8 cellular contexts compared by ENCODE assay signal in genomic region chr5:139708877-139709586, GRCh38.
A peak's percentile ranks its signal among the peaks of the same experiment; 100 is the strongest.
DNase-seq lines count a peak whose midpoint lies in the region; ATAC-seq, FAIRE-seq and TF ChIP-seq lines count a peak whose summit lies in the region.

No MANE protein-coding gene starts in this region.

- TF ChIP-seq CTCF in bronchial epithelial cell (IDR thresholded peaks at IDR 0.05; ENCODE audit: insufficient read depth, low read length, severe bottlenecking) (no peak), smooth muscle cell (IDR thresholded peaks at IDR 0.05; ENCODE audit: borderline replicate concordance, insufficient read depth, poor library complexity, severe bottlenecking) (no peak)

- H3K4me1 Mint-ChIP-seq in activated CD4-positive, alpha-beta memory T cell treated with anti-CD3 and anti-CD28 coated beads, Interleukin-2, amount 10 ng/mL, durations not matched to agents 7 days and 5 days, result peaks cover 10% of the 10 kb centered on the region

- no peaks in the 10 kb centered on the region for H3K36me3 Mint-ChIP-seq in activated CD4-positive, alpha-beta memory T cell treated with anti-CD3 and anti-CD28 coated beads, Interleukin-2, amount 10 ng/mL, durations not matched to agents 7 days and 5 days (ENCODE audit: low read depth)

- POLR2A ChIA-PET in activated CD4-positive, alpha-beta memory T cell treated with anti-CD3 and anti-CD28 coated beads, Interleukin-2, amount 10 ng/mL, durations not matched to agents 7 days and 5 days (lab: Charles Lee), result no interaction called here

- peak overlapping the region; percentile 98 for H3K4me2 ChIP-seq in smooth muscle cell

- CTCF ChIA-PET in activated CD4-positive, alpha-beta memory T cell treated with anti-CD3 and anti-CD28 coated beads, Interleukin-2, amount 10 ng/mL, durations not matched to agents 7 days and 5 days (lab: Charles Lee), result no interaction called here

- H3K27ac Mint-ChIP-seq in activated CD4-positive, alpha-beta memory T cell treated with anti-CD3 and anti-CD28 coated beads, Interleukin-2, amount 10 ng/mL, durations not matched to agents 7 days and 5 days, result no peak overlapping the region

- H3K9me3 Mint-ChIP-seq in activated CD4-positive, alpha-beta memory T cell treated with anti-CD3 and anti-CD28 coated beads, Interleukin-2, amount 10 ng/mL, durations not matched to agents 7 days and 5 days, result no peaks in the 10 kb centered on the region

- no peaks in the 10 kb centered on the region for H3K79me2 ChIP-seq in smooth muscle cell (ENCODE audit: low read depth)

- peak overlapping the region; percentile 91 for H3K27ac ChIP-seq in smooth muscle cell (ENCODE audit: low read depth)

- ATAC-seq in HG02970 (IDR thresholded peaks at IDR 0.05; ENCODE audit: low FRiP score, unreplicated experiment), result no peak

- H3K4me3 ChIP-seq in bronchial epithelial cell (ENCODE audit: low read depth, low read length) (no peak overlapping the region), smooth muscle cell (peak overlapping the region; percentile 70)

- H2AFZ ChIP-seq in smooth muscle cell (ENCODE audit: low read depth), result no peak overlapping the region

- peaks cover 11% of the 10 kb centered on the region for H3F3A ChIP-seq in smooth muscle cell (ENCODE audit: low read depth)

- FAIRE-seq in bronchial epithelial cell (lab: Jason Lieb, UNC), result no peak
- FAIRE-seq in islet of Langerhans (lab: Jason Lieb, UNC), result peak; percentile 78

- H3K27me3 Mint-ChIP-seq in activated CD4-positive, alpha-beta memory T cell treated with anti-CD3 and anti-CD28 coated beads, Interleukin-2, amount 10 ng/mL, durations not matched to agents 7 days and 5 days, result peaks cover 43% of the 10 kb centered on the region

- WGBS in smooth muscle cell (ENCODE audit: low lambda C conversion rate), result 4% methylated on average over 36 of the region's 44 CpGs

- DNase-seq in NCI-H2171 treated with DMSO at 0.1 percent for 48 hours (lab: John Stamatoyannopoulos, UW), result peak; percentile 79
- DNase-seq in bronchial epithelial cell (ENCODE audit: low read depth), result peak; percentile 28
- peak; percentile 72 for DNase-seq in smooth muscle cell (lab: John Stamatoyannopoulos, UW; ENCODE audit: unreplicated experiment)
- DNase-seq in activated CD4-positive, alpha-beta memory T cell treated with anti-CD3 and anti-CD28 coated beads, Interleukin-2, amount 10 ng/mL, durations not matched to agents 7 days and 5 days, result no peak
- DNase-seq in stimulated activated CD4-positive, alpha-beta T cell treated with anti-CD3 and anti-CD28 coated beads, Interleukin-12 subunit alpha, Interleukin-12 subunit beta, amount 100 ng/mL, for 4 hours, result no peak

- H3K4me1 ChIP-seq in ES-I3 (ENCODE audit: insufficient read depth, low read length) (peaks cover 34% of the 10 kb centered on the region), smooth muscle cell (ENCODE audit: low read depth) (peaks cover 38% of the 10 kb centered on the region)

- no peaks in the 10 kb centered on the region for H4K20me1 ChIP-seq in smooth muscle cell (ENCODE audit: low read depth)

- H3K9ac ChIP-seq in ES-I3 (ENCODE audit: low read depth, low read length) (peak overlapping the region; percentile 54), smooth muscle cell (ENCODE audit: low read depth) (peak overlapping the region; percentile 54)

- H3K27me3 ChIP-seq in bronchial epithelial cell (ENCODE audit: control insufficient read depth, insufficient read depth, low read length) (peaks cover 7% of the 10 kb centered on the region), smooth muscle cell (ENCODE audit: low read depth) (no peaks in the 10 kb centered on the region)

- H3K36me3 ChIP-seq in ES-I3 (ENCODE audit: insufficient read depth, low read length), result no peaks in the 10 kb centered on the region
- no peaks in the 10 kb centered on the region for H3K36me3 ChIP-seq in bronchial epithelial cell (ENCODE audit: control insufficient read depth, insufficient read depth, low read length)
- no peaks in the 10 kb centered on the region for H3K36me3 ChIP-seq in smooth muscle cell (ENCODE audit: low read depth)

- no peak overlapping the region for H3K4me3 Mint-ChIP-seq in activated CD4-positive, alpha-beta memory T cell treated with anti-CD3 and anti-CD28 coated beads, Interleukin-2, amount 10 ng/mL, durations not matched to agents 7 days and 5 days

- H3K9me3 ChIP-seq in ES-I3 (ENCODE audit: control insufficient read depth, insufficient read depth, low read length) (no peaks in the 10 kb centered on the region), smooth muscle cell (replicated peaks; ENCODE audit: low read depth) (no peaks in the 10 kb centered on the region)

Comparison
In these comparisons a context has a peak if more than half of its experiments do, and no peak if none do; other contexts are left out.
1. DNase-seq: peak in NCI-H2171 treated with DMSO at 0.1 percent for 48 hours (single experiment), bronchial epithelial cell (single experiment) and smooth muscle cell (single experiment); none in activated CD4-positive, alpha-beta memory T cell treated with anti-CD3 and anti-CD28 coated beads, Interleukin-2, amount 10 ng/mL, durations not matched to agents 7 days and 5 days (single experiment) and stimulated activated CD4-positive, alpha-beta T cell treated with anti-CD3 and anti-CD28 coated beads, Interleukin-12 subunit alpha, Interleukin-12 subunit beta, amount 100 ng/mL, for 4 hours (single experiment).